ENCODE assay signal across 19 cellular contexts in genomic region chr5:148387325-148387724, GRCh38. TPM values are rescaled to one million over a fixed set of nuclear protein-coding genes. Genes with fewer than 3 reads are reported as not detected.
DNase-seq lines count a peak whose midpoint lies in the region; ATAC-seq, FAIRE-seq and TF ChIP-seq lines count a peak whose summit lies in the region.
"Had no signal": no experiment of that assay in that cellular context is flagged by ENCODE, and none has a peak within 500 bp of the region (broad histone marks: within the 10 kb centered on the region; RNA-seq: fewer than 3 reads in every experiment).

No MANE protein-coding gene starts in this region.

- intact Hi-C loops in endothelial cell of umbilical vein (cut with micrococcal nuclease), result loop anchor here (10.0 kb wide), 2 partner anchors 873 to 903 kb away; partner anchors contain the start of gene DPYSL3
- intact Hi-C loops in OCI-LY7 (cut with micrococcal nuclease; ENCODE audit: unreplicated experiment), result loop anchor here (10.0 kb wide), 1 partner anchor 417 kb away; no protein-coding TSS in a partner anchor
- intact Hi-C loops in spleen (cut with DNase I; ENCODE audit: low total_unique reads), result no loop called here

- POLR2A ChIA-PET in endothelial cell of umbilical vein (lab: Charles Lee), result no interaction called here
- POLR2A ChIA-PET in OCI-LY7 (lab: Charles Lee), result interaction anchor here (0.6 to 1.0 kb wide), 2 partner anchors 14 to 29 kb away, joined by 3 read pairs; no protein-coding TSS in a partner anchor

- H3K4me1 Mint-ChIP-seq in activated naive CD4-positive, alpha-beta T cell treated with anti-CD3 and anti-CD28 coated beads, Interleukin-2, amount 10 ng/mL, durations not matched to agents 7 days and 5 days, result peaks cover 55% of the 10 kb centered on the region
- H3K4me1 Mint-ChIP-seq in endodermal cell, result peaks cover 46% of the 10 kb centered on the region

- TF ChIP-seq CTCF in endothelial cell of umbilical vein (IDR thresholded peaks at IDR 0.05; ENCODE audit: extremely low read depth in 1 of 2, insufficient read depth in 1 of 2, low read depth in 1 of 2, low read length in 2 of 2) (no peak), OCI-LY7 (conservative IDR thresholded peaks at IDR 0.05; ENCODE audit: low read length) (no peak), endodermal cell (conservative IDR thresholded peaks at IDR 0.05) (no peak), spleen (IDR thresholded peaks at IDR 0.05 in 8 of 11, conservative IDR thresholded peaks at IDR 0.05 in 3 of 11) (no peak)

- H3K4me2 ChIP-seq in endothelial cell of umbilical vein (ENCODE audit: insufficient read depth, low read length), result peak overlapping the region; percentile 8
- H3K4me2 ChIP-seq in OCI-LY7 (ENCODE audit: low read length), result no peak overlapping the region

- ATAC-seq in activated naive CD4-positive, alpha-beta T cell treated with anti-CD3 and anti-CD28 coated beads, Interleukin-2, amount 50 U/mL, for 72 hours, result no peak
- ATAC-seq: psoas muscle, SK-N-SH treated with all-trans-retinoic acid at 6 μM for 48 hours had no signal

- H3K27me3 Mint-ChIP-seq in activated naive CD4-positive, alpha-beta T cell treated with anti-CD3 and anti-CD28 coated beads, Interleukin-2, amount 10 ng/mL, durations not matched to agents 7 days and 5 days, result no peaks in the 10 kb centered on the region
- no peaks in the 10 kb centered on the region for H3K27me3 Mint-ChIP-seq in endodermal cell (ENCODE audit: insufficient read depth)
- H3K27me3 Mint-ChIP-seq: activated B cell treated with CpG ODN at 0.5 μM for 24 hours had no signal

- BruUV-seq in endothelial cell of umbilical vein (replicated peaks; lab: Mats Ljungman, UMichigan), result no TSS peak
- BruUV-seq in OCI-LY7 (replicated peaks; lab: Mats Ljungman, UMichigan), result no TSS peak

- CTCF ChIA-PET in activated naive CD4-positive, alpha-beta T cell treated with anti-CD3 and anti-CD28 coated beads, Interleukin-2, amount 10 ng/mL, durations not matched to agents 7 days and 5 days (lab: Charles Lee), result no interaction called here
- CTCF ChIA-PET in endothelial cell of umbilical vein (lab: Charles Lee), result interaction anchor here (0.8 to 1.7 kb wide), 5 partner anchors 8 to 344 kb away, joined by 3 to 6 read pairs (median 5); no protein-coding TSS in a partner anchor
- CTCF ChIA-PET in OCI-LY7 (lab: Charles Lee; ENCODE audit: unreplicated experiment), result no interaction called here

- 0 out of 2 replicates have a peak overlapping the region, but pooled peaks have one; percentile 3 for H3K27ac ChIP-seq in SJSA1
- peak overlapping the region; percentile 54 for H3K27ac ChIP-seq in endothelial cell of umbilical vein (ENCODE audit: insufficient read depth, low read depth, low read length)
- no peak overlapping the region for H3K27ac ChIP-seq in OCI-LY7 (ENCODE audit: low read depth, low read length, poor library complexity, severe bottlenecking)
- no peak overlapping the region for H3K27ac ChIP-seq in endodermal cell (ENCODE audit: low read depth, low read length)
- H3K27ac ChIP-seq in spleen, result no peak overlapping the region
- H3K27ac ChIP-seq: psoas muscle, uterus had no signal

- H3K27me3 ChIP-seq in SJSA1 (replicated peaks), result no peaks in the 10 kb centered on the region
- no peaks in the 10 kb centered on the region for H3K27me3 ChIP-seq in endothelial cell of umbilical vein (ENCODE audit: control insufficient read depth in 2 of 2, insufficient read depth in 2 of 2, low read length in 2 of 2)
- H3K27me3 ChIP-seq in endodermal cell (ENCODE audit: control insufficient read depth, insufficient read depth, low read length, poor library complexity, severe bottlenecking), result no peaks in the 10 kb centered on the region
- no peaks in the 10 kb centered on the region for H3K27me3 ChIP-seq in spleen (replicated peaks in 1 of 7)
- H3K27me3 ChIP-seq: MG63, uterus had no signal

- 94 to 100% methylated on average over 2 to 3 of the region's 3 CpGs for WGBS in endodermal cell (ENCODE audit: insufficient coverage in 1 of 2, insufficient read length in 1 of 2), 2 experiments
- WGBS in spleen, 5 donors, result 49 to 69% (median 60%) methylated on average over 3 of the region's 3 CpGs

- peaks cover 66% of the 10 kb centered on the region for H3K79me2 ChIP-seq in endothelial cell of umbilical vein (ENCODE audit: control insufficient read depth, insufficient read depth, low read length)
- peaks cover 64% of the 10 kb centered on the region for H3K79me2 ChIP-seq in OCI-LY7 (ENCODE audit: insufficient read depth, low read depth, low read length)

- H4K20me1 ChIP-seq in endothelial cell of umbilical vein (replicated peaks; ENCODE audit: control insufficient read depth, extremely low read depth, insufficient read depth, low read length) (no peaks in the 10 kb centered on the region), OCI-LY7 (ENCODE audit: insufficient read depth, low read length) (peaks cover 12% of the 10 kb centered on the region; the same call in 1 of the 2 replicates)

- H3K9ac ChIP-seq in endothelial cell of umbilical vein (replicated peaks; ENCODE audit: extremely low read depth, insufficient read depth, low read length) (no peak overlapping the region), endodermal cell (ENCODE audit: extremely low read depth, low read length, poor library complexity, severe bottlenecking) (no peak overlapping the region)

- dilution Hi-C loops in endothelial cell of umbilical vein (cut with MboI; ENCODE audit: extremely low pct_ligation_motif_present, low sequenced_read_pairs), result no loop called here

- peak; percentile 77 for FAIRE-seq in endothelial cell of umbilical vein (lab: Jason Lieb, UNC)

- peaks cover 30% of the 10 kb centered on the region for H3K36me3 Mint-ChIP-seq in activated naive CD4-positive, alpha-beta T cell treated with anti-CD3 and anti-CD28 coated beads, Interleukin-2, amount 10 ng/mL, durations not matched to agents 7 days and 5 days
- peaks cover 17 to 52% of the 10 kb centered on the region in 2 donors for H3K36me3 Mint-ChIP-seq in activated naive CD4-positive, alpha-beta T cell treated with anti-CD3 and anti-CD28 coated beads, Interleukin-2, amount 50 U/mL, for 72 hours
- H3K36me3 Mint-ChIP-seq in endodermal cell (ENCODE audit: low read depth), result peaks cover 16% of the 10 kb centered on the region

- H2AFZ ChIP-seq in endothelial cell of umbilical vein (ENCODE audit: low read depth, low read length) (no peak overlapping the region), OCI-LY7 (ENCODE audit: low read length) (no peak overlapping the region)

- DNase-seq in activated naive CD4-positive, alpha-beta T cell treated with anti-CD3 and anti-CD28 coated beads, Interleukin-2, amount 10 ng/mL, durations not matched to agents 7 days and 5 days, result no peak
- no peak for DNase-seq in activated naive CD4-positive, alpha-beta T cell treated with anti-CD3 and anti-CD28 coated beads, Interleukin-2, amount 50 U/mL, for 72 hours (ENCODE audit: low spot score in 2 of 2)
- peak in 1 of 2 experiments; percentile 77 for DNase-seq in SJSA1 (ENCODE audit: low read depth in 1 of 2, low spot score in 2 of 2)
- peak; percentile 45 for DNase-seq in endothelial cell of umbilical vein (ENCODE audit: low read depth, low spot score)
- peak; percentile 23 for DNase-seq in smooth muscle cell of the brain vasculature (ENCODE audit: low read depth, low spot score)
- DNase-seq in OCI-LY7 (ENCODE audit: low spot score), result no peak
- no peak for DNase-seq in endodermal cell
- DNase-seq in spleen, result no peak
- DNase-seq: activated B cell treated with CpG ODN at 0.5 μM for 24 hours; cerebellar nuclear complex; DMS79 treated with DMSO at 0.1 percent for 48 hours; erythroblast; MG63; NCI-H2171; stimulated activated CD4-positive, alpha-beta T cell treated with anti-CD3 and anti-CD28 coated beads, Interleukin-2, amount 100 ng/mL, for 48 hours; uterus had no signal

- peak overlapping the region; percentile 33 for H3K27ac Mint-ChIP-seq in activated naive CD4-positive, alpha-beta T cell treated with anti-CD3 and anti-CD28 coated beads, Interleukin-2, amount 10 ng/mL, durations not matched to agents 7 days and 5 days
- no peak overlapping the region for H3K27ac Mint-ChIP-seq in activated naive CD4-positive, alpha-beta T cell treated with anti-CD3 and anti-CD28 coated beads, Interleukin-2, amount 50 U/mL, for 72 hours
- H3K27ac Mint-ChIP-seq in endodermal cell, result no peak overlapping the region
- H3K27ac Mint-ChIP-seq: activated B cell treated with CpG ODN at 0.5 μM for 24 hours had no signal

- no peaks in the 10 kb centered on the region for H3K9me3 Mint-ChIP-seq in activated naive CD4-positive, alpha-beta T cell treated with anti-CD3 and anti-CD28 coated beads, Interleukin-2, amount 10 ng/mL, durations not matched to agents 7 days and 5 days
- no peaks in the 10 kb centered on the region for H3K9me3 Mint-ChIP-seq in activated naive CD4-positive, alpha-beta T cell treated with anti-CD3 and anti-CD28 coated beads, Interleukin-2, amount 50 U/mL, for 72 hours
- H3K9me3 Mint-ChIP-seq in endodermal cell, result no peaks in the 10 kb centered on the region
- H3K9me3 Mint-ChIP-seq: activated B cell treated with CpG ODN at 0.5 μM for 24 hours had no signal

- H3K4me3 ChIP-seq in SJSA1 (no peak overlapping the region), endothelial cell of umbilical vein (replicated peaks in 1 of 3; ENCODE audit: insufficient read depth in 1 of 3, low read depth in 1 of 3, low read length in 3 of 3) (no peak overlapping the region), OCI-LY7 (ENCODE audit: low read depth, low read length, poor library complexity, severe bottlenecking) (no peak overlapping the region), endodermal cell (ENCODE audit: low read length) (no peak overlapping the region), spleen (no peak overlapping the region)
- H3K4me3 ChIP-seq: MG63, psoas muscle, uterus had no signal

- H3K9me3 ChIP-seq in SJSA1 (replicated peaks) (no peaks in the 10 kb centered on the region), endothelial cell of umbilical vein (replicated peaks; ENCODE audit: control insufficient read depth, insufficient read depth, low read length) (no peaks in the 10 kb centered on the region), OCI-LY7 (ENCODE audit: low read length) (no peaks in the 10 kb centered on the region), endodermal cell (ENCODE audit: control insufficient read depth, low read length) (no peaks in the 10 kb centered on the region), spleen (no peaks in the 10 kb centered on the region)
- H3K9me3 ChIP-seq: MG63, psoas muscle, uterus had no signal

- no peak overlapping the region for H3K4me3 Mint-ChIP-seq in activated naive CD4-positive, alpha-beta T cell treated with anti-CD3 and anti-CD28 coated beads, Interleukin-2, amount 10 ng/mL, durations not matched to agents 7 days and 5 days
- H3K4me3 Mint-ChIP-seq in endodermal cell, result no peak overlapping the region
- H3K4me3 Mint-ChIP-seq: activated B cell treated with CpG ODN at 0.5 μM for 24 hours had no signal

- H3K9me2 ChIP-seq in OCI-LY7 (ENCODE audit: insufficient read depth, low read length), result no peaks in the 10 kb centered on the region

- peaks cover 55% of the 10 kb centered on the region for H3K4me1 ChIP-seq in SJSA1 (replicated peaks)
- H3K4me1 ChIP-seq in endothelial cell of umbilical vein (ENCODE audit: control insufficient read depth, extremely low read depth, insufficient read depth, low read length), result peaks cover 47% of the 10 kb centered on the region
- H3K4me1 ChIP-seq in OCI-LY7 (ENCODE audit: insufficient read depth, low read length, poor library complexity, severe bottlenecking), result peaks cover 26% of the 10 kb centered on the region
- H3K4me1 ChIP-seq in endodermal cell (ENCODE audit: control insufficient read depth, insufficient read depth, low read length), result peaks cover 5% of the 10 kb centered on the region
- peaks cover 24 to 93% (median 57%) of the 10 kb centered on the region in 6 donors for H3K4me1 ChIP-seq in spleen
- H3K4me1 ChIP-seq: uterus had no signal

- no peak for TF ChIP-seq POLR2A in endothelial cell of umbilical vein (IDR thresholded peaks at IDR 0.05; ENCODE audit: low read depth, low read length)
- no peak for TF ChIP-seq POLR2A in spleen (IDR thresholded peaks at IDR 0.05)

- peaks cover 54% of the 10 kb centered on the region for H3K36me3 ChIP-seq in SJSA1
- H3K36me3 ChIP-seq in endothelial cell of umbilical vein (ENCODE audit: control insufficient read depth in 2 of 2, extremely low read depth in 1 of 2, insufficient read depth in 2 of 2, low read length in 2 of 2), result no peaks in the 10 kb centered on the region
- peaks cover 35% of the 10 kb centered on the region for H3K36me3 ChIP-seq in OCI-LY7 (ENCODE audit: insufficient read depth, low read length)
- peaks cover 16% of the 10 kb centered on the region for H3K36me3 ChIP-seq in endodermal cell (ENCODE audit: control insufficient read depth, insufficient read depth, low read length)
- H3K36me3 ChIP-seq in spleen, result peaks cover 0 to 35% (median 4%) of the 10 kb centered on the region in 6 donors
- H3K36me3 ChIP-seq: uterus had no signal

- no peaks in the 10 kb centered on the region for H3K9me1 ChIP-seq in endothelial cell of umbilical vein (replicated peaks; ENCODE audit: control insufficient read depth, extremely low read depth, insufficient read depth, low read length)

RNA-seq across cellular contexts. Expression of gene FBXO38, which starts 3.6 kb away (rescaled TPM):
- total RNA-seq in activated naive CD4-positive, alpha-beta T cell treated with anti-CD3 and anti-CD28 coated beads, Interleukin-2, amount 50 U/mL, for 72 hours, result 10 to 100 TPM; 48.7 to 60.3 TPM
- total RNA-seq in SJSA1 (2014; rRNA removed; shearing (Covaris generic)), result 58.4 and 60.2 TPM in 2 replicates
- total RNA-seq in endothelial cell of umbilical vein (52.9 and 65.6 TPM in 2 replicates), OCI-LY7 (2022) (49.5 and 56.8 TPM in 2 replicates), endodermal cell (10 to 100 TPM; 45.4 to 49.7 TPM), spleen (100 to 1,000 TPM in 1 of 7 donors, 10 to 100 TPM in 6; 50.4 to 119 (median 76.9) TPM)
- polyA plus RNA-seq in endothelial cell of umbilical vein (15.0 and 18.6 TPM in 2 replicates), spleen (10 to 100 TPM; 14.3 to 14.5 (median 14.4) TPM)
- 14.5 and 14.9 TPM in 2 replicates for polyA plus RNA-seq in endothelial cell of umbilical vein (2011; cell fraction: cytosol; rRNA removed)
- 75.0 and 98.8 TPM in 2 replicates for polyA plus RNA-seq in endothelial cell of umbilical vein (2011; cell fraction: nucleus; rRNA removed)
- polyA plus RNA-seq in endothelial cell of umbilical vein (2012), result 25.1 and 40.5 TPM in 2 replicates
- 107 and 138 TPM in 2 replicates for polyA minus RNA-seq in endothelial cell of umbilical vein
- polyA minus RNA-seq in endothelial cell of umbilical vein (2011; cell fraction: cytosol; rRNA and poly(A)+ RNA removed), result 24.2 TPM
- 245 and 336 TPM in 2 replicates for polyA minus RNA-seq in endothelial cell of umbilical vein (2011; cell fraction: nucleus; rRNA and poly(A)+ RNA removed)
- 29.9 and 37.6 TPM in 2 replicates for total RNA-seq in OCI-LY7 (2014; rRNA removed; shearing (Covaris generic))
- polyA plus RNA-seq in endodermal cell (2013, experiment 1 of 2), result 31.7 TPM
- polyA plus RNA-seq in endodermal cell (2013, experiment 2 of 2), result 30.6 TPM

RNA-seq across cellular contexts. Expression of gene SPINK9, which starts 52.0 kb away (rescaled TPM):
- total RNA-seq in activated naive CD4-positive, alpha-beta T cell treated with anti-CD3 and anti-CD28 coated beads, Interleukin-2, amount 50 U/mL, for 72 hours, result not detected
- not detected in 2 replicates for total RNA-seq in SJSA1 (2014; rRNA removed; shearing (Covaris generic))
- total RNA-seq in endothelial cell of umbilical vein (not detected in 2 replicates), OCI-LY7 (2022) (not detected in 2 replicates), endodermal cell (not detected), spleen (not detected)
- polyA plus RNA-seq in endothelial cell of umbilical vein (not detected in 2 replicates), spleen (not detected)
- not detected in 2 replicates for polyA plus RNA-seq in endothelial cell of umbilical vein (2011; cell fraction: cytosol; rRNA removed)
- not detected in 2 replicates for polyA plus RNA-seq in endothelial cell of umbilical vein (2011; cell fraction: nucleus; rRNA removed)
- not detected in 2 replicates for polyA plus RNA-seq in endothelial cell of umbilical vein (2012)
- not detected in 2 replicates for polyA minus RNA-seq in endothelial cell of umbilical vein
- not detected for polyA minus RNA-seq in endothelial cell of umbilical vein (2011; cell fraction: cytosol; rRNA and poly(A)+ RNA removed)
- not detected in 2 replicates for polyA minus RNA-seq in endothelial cell of umbilical vein (2011; cell fraction: nucleus; rRNA and poly(A)+ RNA removed)
- not detected in 2 replicates for total RNA-seq in OCI-LY7 (2014; rRNA removed; shearing (Covaris generic))
- not detected for polyA plus RNA-seq in endodermal cell (2013, experiment 1 of 2)
- polyA plus RNA-seq in endodermal cell (2013, experiment 2 of 2), result not detected
- total RNA-seq: activated B cell treated with CpG ODN at 0.5 μM for 24 hours, H4, psoas muscle, uterus had no signal
- polyA plus RNA-seq: psoas muscle had no signal

Comparison
In these comparisons a context has a peak if more than half of its experiments do, and no peak if none do; other contexts are left out.
1. DNase-seq: peak in endothelial cell of umbilical vein (single experiment) and smooth muscle cell of the brain vasculature (single experiment); none in activated naive CD4-positive, alpha-beta T cell treated with anti-CD3 and anti-CD28 coated beads, Interleukin-2, amount 10 ng/mL, durations not matched to agents 7 days and 5 days (single experiment), activated naive CD4-positive, alpha-beta T cell treated with anti-CD3 and anti-CD28 coated beads, Interleukin-2, amount 50 U/mL, for 72 hours (0 of 2), OCI-LY7 (single experiment), endodermal cell (single experiment) and spleen (single experiment).
2. H3K27ac ChIP-seq: peak in SJSA1 (single experiment) and endothelial cell of umbilical vein (single experiment); none in OCI-LY7 (single experiment), endodermal cell (single experiment) and spleen (0 of 8).